1 cellular context compared by ENCODE assay signal in the genomic region with DNA sequence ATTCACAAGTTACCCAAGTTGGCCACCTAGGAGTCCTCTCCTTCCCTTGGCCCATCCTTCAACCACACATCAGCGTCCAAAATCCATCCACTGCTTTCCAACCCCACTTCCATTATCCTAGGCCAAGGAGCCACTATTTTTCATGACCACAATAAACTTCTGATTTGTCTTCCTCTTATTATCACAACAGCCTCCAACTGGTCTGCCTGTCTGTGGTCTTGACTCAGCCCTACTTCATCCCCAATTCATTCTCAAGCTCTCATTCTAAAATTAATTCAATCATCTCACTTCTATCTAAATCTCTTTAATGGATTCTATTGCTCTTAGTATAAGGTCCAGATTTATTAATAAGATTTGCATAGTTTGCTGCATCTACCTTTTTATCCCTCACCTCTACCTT.
TF ChIP-seq lines count a peak whose summit lies in the region.

No MANE protein-coding gene starts in this region.

TF ChIP-seq in IMR-90, 13 proteins besides CTCF, POLR2A, EP300 and RAD21:
- TF ChIP-seq, protein P1, sequence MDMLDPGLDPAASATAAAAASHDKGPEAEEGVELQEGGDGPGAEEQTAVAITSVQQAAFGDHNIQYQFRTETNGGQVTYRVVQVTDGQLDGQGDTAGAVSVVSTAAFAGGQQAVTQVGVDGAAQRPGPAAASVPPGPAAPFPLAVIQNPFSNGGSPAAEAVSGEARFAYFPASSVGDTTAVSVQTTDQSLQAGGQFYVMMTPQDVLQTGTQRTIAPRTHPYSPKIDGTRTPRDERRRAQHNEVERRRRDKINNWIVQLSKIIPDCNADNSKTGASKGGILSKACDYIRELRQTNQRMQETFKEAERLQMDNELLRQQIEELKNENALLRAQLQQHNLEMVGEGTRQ (IDR thresholded peaks at IDR 0.05; ENCODE audit: low read depth, low read length): no peak
- no peak for TF ChIP-seq MAZ (IDR thresholded peaks at IDR 0.05; ENCODE audit: borderline replicate concordance, low read depth, low read length)
- TF ChIP-seq MXI1 (IDR thresholded peaks at IDR 0.05; ENCODE audit: borderline replicate concordance, low read depth, low read length): no peak
- no peak for TF ChIP-seq CEBPB (IDR thresholded peaks at IDR 0.05; ENCODE audit: low read depth, low read length)
- TF ChIP-seq RCOR1 (IDR thresholded peaks at IDR 0.05; ENCODE audit: insufficient replicate concordance, low read length): no peak
- TF ChIP-seq FOS (IDR thresholded peaks at IDR 0.05; ENCODE audit: low read depth, low read length): no peak
- TF ChIP-seq, protein P2, sequence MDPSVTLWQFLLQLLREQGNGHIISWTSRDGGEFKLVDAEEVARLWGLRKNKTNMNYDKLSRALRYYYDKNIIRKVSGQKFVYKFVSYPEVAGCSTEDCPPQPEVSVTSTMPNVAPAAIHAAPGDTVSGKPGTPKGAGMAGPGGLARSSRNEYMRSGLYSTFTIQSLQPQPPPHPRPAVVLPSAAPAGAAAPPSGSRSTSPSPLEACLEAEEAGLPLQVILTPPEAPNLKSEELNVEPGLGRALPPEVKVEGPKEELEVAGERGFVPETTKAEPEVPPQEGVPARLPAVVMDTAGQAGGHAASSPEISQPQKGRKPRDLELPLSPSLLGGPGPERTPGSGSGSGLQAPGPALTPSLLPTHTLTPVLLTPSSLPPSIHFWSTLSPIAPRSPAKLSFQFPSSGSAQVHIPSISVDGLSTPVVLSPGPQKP (IDR thresholded peaks at IDR 0.05; ENCODE audit: borderline replicate concordance, low read depth, low read length): no peak
- no peak for TF ChIP-seq SMC3 (IDR thresholded peaks at IDR 0.05; ENCODE audit: low read depth, low read length)
- TF ChIP-seq BHLHE40 (IDR thresholded peaks at IDR 0.05; ENCODE audit: low read depth, low read length): no peak
- TF ChIP-seq MAFK (IDR thresholded peaks at IDR 0.05; ENCODE audit: low read depth, low read length): no peak
- TF ChIP-seq RFX5 (IDR thresholded peaks at IDR 0.05; ENCODE audit: low read depth, low read length): no peak
- no peak for TF ChIP-seq CHD1 (IDR thresholded peaks at IDR 0.05; ENCODE audit: low read depth, low read length)
